Comparison of ENCODE assay signal across 30 cellular contexts in the genomic region with DNA sequence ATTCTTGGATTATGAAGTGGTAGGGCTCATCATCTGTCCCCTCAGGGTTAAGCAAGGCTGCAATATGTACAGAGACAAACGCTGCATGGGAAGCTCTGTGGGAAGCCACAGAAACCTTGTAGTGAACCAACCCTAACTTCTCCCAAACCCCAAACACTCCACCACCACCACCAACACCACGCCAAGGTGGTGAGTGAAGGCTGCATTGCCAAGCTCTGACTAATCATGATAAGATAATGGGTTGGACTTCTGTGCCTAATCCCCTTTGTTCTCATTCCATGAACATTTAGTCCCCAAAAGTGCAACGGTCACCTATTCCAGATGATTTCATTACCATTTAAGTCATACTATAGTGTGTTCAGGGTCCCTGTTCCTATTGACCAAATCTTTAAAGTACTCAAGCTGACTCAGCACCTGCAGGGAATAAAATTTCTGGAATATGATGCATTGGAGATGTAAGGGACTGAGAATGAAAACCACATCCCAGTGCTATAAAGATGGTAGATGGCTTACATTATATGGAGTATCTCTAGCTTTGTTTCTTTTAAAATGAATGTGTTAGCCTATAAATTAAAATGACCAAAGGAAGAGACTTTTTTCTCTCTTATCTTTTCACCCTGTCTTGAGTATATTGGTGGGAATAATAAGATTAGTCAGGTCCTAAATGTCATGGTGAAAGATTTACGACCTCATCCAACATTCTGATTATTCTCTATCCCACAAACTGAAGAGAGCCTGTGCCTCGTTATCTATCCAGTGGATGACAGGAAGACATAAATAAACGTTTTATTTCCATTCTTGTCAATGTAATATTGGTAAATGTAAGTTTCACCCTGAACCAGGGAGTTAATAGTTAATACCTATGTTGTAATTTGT. TPM values are rescaled to one million over a fixed set of nuclear protein-coding genes. Genes with fewer than 3 reads are reported as not detected.
"Had no signal": no experiment of that assay in that cellular context is flagged by ENCODE, and none has a peak within 500 bp of the region (broad histone marks: within the 10 kb centered on the region; RNA-seq: fewer than 3 reads in every experiment).

No MANE protein-coding gene starts in this region.

- H3K27ac Mint-ChIP-seq: activated B cell treated with CpG ODN at 0.5 μM for 24 hours; activated CD8-positive, alpha-beta memory T cell treated with anti-CD3 and anti-CD28 coated beads, Interleukin-2, amount 10 ng/mL, durations not matched to agents 7 days and 5 days; activated CD8-positive, alpha-beta T cell treated with anti-CD3 and anti-CD28 coated beads, Interleukin-2, amount 10 ng/mL, durations not matched to agents 7 days and 5 days; activated naive CD4-positive, alpha-beta T cell treated with anti-CD3 and anti-CD28 coated beads, Interleukin-2, amount 50 U/mL, for 72 hours; activated T-cell treated with anti-CD3 and anti-CD28 coated beads, Interleukin-2, amount 50 U/mL, for 72 hours; mesothelial cell of epicardium; naive thymus-derived CD8-positive, alpha-beta T cell; stimulated activated effector memory CD8-positive, alpha-beta T cell treated with anti-CD3 and anti-CD28 coated beads, Interleukin-12 subunit alpha, Interleukin-12 subunit beta, amount 100 ng/mL, for 72 hours; stimulated activated naive CD8-positive, alpha-beta T cell treated with anti-CD3 and anti-CD28 coated beads, Interleukin-15, amount 100 ng/mL, for 72 hours had no signal

- H3K9me3 Mint-ChIP-seq: activated B cell treated with CpG ODN at 0.5 μM for 24 hours; activated naive CD4-positive, alpha-beta T cell treated with anti-CD3 and anti-CD28 coated beads, Interleukin-2, amount 50 U/mL, for 72 hours; activated T-cell treated with anti-CD3 and anti-CD28 coated beads, Interleukin-2, amount 50 U/mL, for 72 hours; mesothelial cell of epicardium; neural crest cell; stimulated activated effector memory CD8-positive, alpha-beta T cell treated with anti-CD3 and anti-CD28 coated beads, Interleukin-12 subunit alpha, Interleukin-12 subunit beta, amount 100 ng/mL, for 72 hours had no signal

- H3K4me1 Mint-ChIP-seq: activated B cell treated with CpG ODN at 0.5 μM for 24 hours; activated CD8-positive, alpha-beta memory T cell treated with anti-CD3 and anti-CD28 coated beads, Interleukin-2, amount 10 ng/mL, durations not matched to agents 7 days and 5 days; mesothelial cell of epicardium; naive thymus-derived CD8-positive, alpha-beta T cell; neural crest cell; stimulated activated effector memory CD8-positive, alpha-beta T cell treated with anti-CD3 and anti-CD28 coated beads, Interleukin-12 subunit alpha, Interleukin-12 subunit beta, amount 100 ng/mL, for 72 hours; stimulated activated naive CD8-positive, alpha-beta T cell treated with anti-CD3 and anti-CD28 coated beads, Interleukin-15, amount 100 ng/mL, for 72 hours had no signal

- H3K4me3 Mint-ChIP-seq: activated B cell treated with CpG ODN at 0.5 μM for 24 hours; activated CD8-positive, alpha-beta memory T cell treated with anti-CD3 and anti-CD28 coated beads, Interleukin-2, amount 10 ng/mL, durations not matched to agents 7 days and 5 days; activated CD8-positive, alpha-beta T cell treated with anti-CD3 and anti-CD28 coated beads, Interleukin-2, amount 10 ng/mL, durations not matched to agents 7 days and 5 days; activated T-cell treated with anti-CD3 and anti-CD28 coated beads, Interleukin-2, amount 50 U/mL, for 72 hours; mesothelial cell of epicardium; naive thymus-derived CD8-positive, alpha-beta T cell; neural crest cell; stimulated activated effector memory CD8-positive, alpha-beta T cell treated with anti-CD3 and anti-CD28 coated beads, Interleukin-12 subunit alpha, Interleukin-12 subunit beta, amount 100 ng/mL, for 72 hours; stimulated activated naive CD8-positive, alpha-beta T cell treated with anti-CD3 and anti-CD28 coated beads, Interleukin-15, amount 100 ng/mL, for 72 hours had no signal

- DNase-seq: activated B cell treated with CpG ODN at 0.5 μM for 24 hours; activated CD8-positive, alpha-beta memory T cell treated with anti-CD3 and anti-CD28 coated beads, Interleukin-2, amount 10 ng/mL, durations not matched to agents 7 days and 5 days; activated CD8-positive, alpha-beta T cell treated with anti-CD3 and anti-CD28 coated beads, Interleukin-2, amount 10 ng/mL, durations not matched to agents 7 days and 5 days; activated naive CD4-positive, alpha-beta T cell; activated T-cell treated with anti-CD3 and anti-CD28 coated beads for 4 hours; activated T-cell treated with anti-CD3 and anti-CD28 coated beads, Interleukin-2, amount 50 U/mL, for 72 hours; anterior cingulate cortex; body of pancreas; colonic mucosa; dorsolateral prefrontal cortex; effector memory CD4-positive, alpha-beta T cell; hippocampal formation; left colon; naive thymus-derived CD8-positive, alpha-beta T cell; nucleus accumbens; pancreas; retina; small intestine; stimulated activated CD4-positive, alpha-beta T cell treated with anti-CD3 and anti-CD28 coated beads, Interleukin-4, amount 100 ng/mL, for 24 hours; stimulated activated naive CD8-positive, alpha-beta T cell treated with anti-CD3 and anti-CD28 coated beads, Interleukin-15, amount 100 ng/mL, for 72 hours; substantia nigra; upper lobe of left lung had no signal

- H3K4me3 ChIP-seq: body of pancreas, colonic mucosa, dorsolateral prefrontal cortex, gastroesophageal sphincter, pancreas, prostate gland, upper lobe of left lung had no signal

- H3K27me3 ChIP-seq: body of pancreas, colonic mucosa, upper lobe of left lung had no signal

- H3K36me3 ChIP-seq: colonic mucosa, gastroesophageal sphincter, pancreas, prostate gland, upper lobe of left lung had no signal

- H3K36me3 Mint-ChIP-seq: activated CD8-positive, alpha-beta memory T cell treated with anti-CD3 and anti-CD28 coated beads, Interleukin-2, amount 10 ng/mL, durations not matched to agents 7 days and 5 days; activated naive CD4-positive, alpha-beta T cell treated with anti-CD3 and anti-CD28 coated beads, Interleukin-2, amount 50 U/mL, for 72 hours; mesothelial cell of epicardium; naive thymus-derived CD8-positive, alpha-beta T cell; stimulated activated effector memory CD8-positive, alpha-beta T cell treated with anti-CD3 and anti-CD28 coated beads, Interleukin-12 subunit alpha, Interleukin-12 subunit beta, amount 100 ng/mL, for 72 hours had no signal

- H3K27me3 Mint-ChIP-seq: activated CD8-positive, alpha-beta memory T cell treated with anti-CD3 and anti-CD28 coated beads, Interleukin-2, amount 10 ng/mL, durations not matched to agents 7 days and 5 days; stimulated activated naive CD8-positive, alpha-beta T cell treated with anti-CD3 and anti-CD28 coated beads, Interleukin-15, amount 100 ng/mL, for 72 hours had no signal

- H3K27ac ChIP-seq: body of pancreas, colonic mucosa, dorsolateral prefrontal cortex, gastroesophageal sphincter, pancreas, prostate gland, upper lobe of left lung had no signal

- H3K4me1 ChIP-seq: body of pancreas, colonic mucosa, gastroesophageal sphincter, pancreas, prostate gland, upper lobe of left lung had no signal

- H3K9me3 ChIP-seq: body of pancreas, colonic mucosa, gastroesophageal sphincter, pancreas, prostate gland, upper lobe of left lung had no signal

- ATAC-seq: activated CD8-positive, alpha-beta memory T cell treated with anti-CD3 and anti-CD28 coated beads, Interleukin-2, amount 10 ng/mL, durations not matched to agents 7 days and 5 days; activated CD8-positive, alpha-beta T cell treated with anti-CD3 and anti-CD28 coated beads, Interleukin-2, amount 10 ng/mL, durations not matched to agents 7 days and 5 days; activated naive CD4-positive, alpha-beta T cell treated with anti-CD3 and anti-CD28 coated beads, Interleukin-2, amount 50 U/mL, for 72 hours; activated T-cell treated with anti-CD3 and anti-CD28 coated beads, Interleukin-2, amount 50 U/mL, for 72 hours; body of pancreas; gastroesophageal sphincter; left colon; naive thymus-derived CD8-positive, alpha-beta T cell; pancreas; sciatic nerve; stimulated activated effector memory CD8-positive, alpha-beta T cell treated with anti-CD3 and anti-CD28 coated beads, Interleukin-12 subunit alpha, Interleukin-12 subunit beta, amount 100 ng/mL, for 72 hours; stimulated activated naive CD8-positive, alpha-beta T cell treated with anti-CD3 and anti-CD28 coated beads, Interleukin-15, amount 100 ng/mL, for 72 hours had no signal

RNA-seq across cellular contexts. Expression of gene PLD5, which starts 22.6 kb away (rescaled TPM):
- total RNA-seq: activated B cell treated with CpG ODN at 0.5 μM for 24 hours; activated CD8-positive, alpha-beta memory T cell treated with anti-CD3 and anti-CD28 coated beads, Interleukin-2, amount 10 ng/mL, durations not matched to agents 7 days and 5 days; activated CD8-positive, alpha-beta T cell treated with anti-CD3 and anti-CD28 coated beads, Interleukin-2, amount 10 ng/mL, durations not matched to agents 7 days and 5 days; activated naive CD4-positive, alpha-beta T cell treated with anti-CD3 and anti-CD28 coated beads, Interleukin-2, amount 50 U/mL, for 72 hours; activated T-cell treated with anti-CD3 and anti-CD28 coated beads, Interleukin-2, amount 50 U/mL, for 72 hours; T-helper 2 cell treated with Interferon-gamma antibody and Interleukin-4, amounts not matched to agents 100 ng/mL and 5 ng/mL, for 36 hours had no signal
